1 cellular context compared by ENCODE assay signal in the genomic region with DNA sequence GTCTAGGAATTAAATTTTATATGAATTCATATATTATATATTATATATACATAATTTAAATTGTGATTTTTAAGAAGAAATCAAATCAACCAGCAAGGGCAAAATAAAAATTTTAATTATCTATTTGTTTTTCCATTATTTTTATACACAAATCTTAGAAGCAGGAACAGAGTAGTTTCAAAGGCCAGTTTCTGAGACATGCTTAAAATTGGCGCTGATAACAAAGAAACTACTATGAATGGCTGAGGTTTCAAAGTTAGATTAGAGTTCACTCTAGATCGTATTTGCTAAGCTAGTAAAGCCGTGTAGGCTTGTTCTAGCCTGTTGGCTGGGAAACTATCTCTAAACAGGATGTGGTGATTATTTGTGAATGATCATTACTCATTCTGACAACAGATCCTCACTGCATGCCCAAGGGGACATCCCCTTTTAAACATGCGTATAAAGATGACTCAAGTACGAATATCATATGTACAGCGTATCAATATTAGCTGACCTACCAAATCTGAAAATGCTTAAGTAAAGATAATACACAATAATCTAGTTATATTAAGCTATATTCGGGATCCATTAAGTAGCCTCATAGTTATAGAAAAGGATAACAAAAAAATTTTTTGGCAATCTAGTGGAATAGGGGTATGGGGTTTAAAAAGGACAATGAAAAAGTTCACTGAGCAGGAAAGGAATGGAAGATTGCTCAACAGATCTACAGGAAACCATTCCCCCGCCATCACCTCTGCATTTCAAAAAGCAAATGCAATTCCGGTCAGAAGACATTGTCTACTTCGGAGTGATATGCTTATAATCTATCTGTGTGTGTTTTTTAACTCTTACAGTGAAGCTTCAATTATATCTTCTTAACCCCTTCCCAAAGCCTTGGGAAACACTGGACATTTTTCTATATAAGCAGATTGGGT.
TF ChIP-seq lines count a peak whose summit lies in the region.

No MANE protein-coding gene starts in this region.

TF ChIP-seq in SK-N-SH, 30 proteins besides CTCF, POLR2A, EP300 and RAD21 (continued from another document):
- TF ChIP-seq IRF3 (IDR thresholded peaks at IDR 0.05; ENCODE audit: low read depth, low read length): no peak
- no peak for TF ChIP-seq TEAD4 (IDR thresholded peaks at IDR 0.05; ENCODE audit: borderline replicate concordance, insufficient read depth)
- TF ChIP-seq POLR2AphosphoS5 (IDR thresholded peaks at IDR 0.05; ENCODE audit: low read depth, low read length): no peak
- TF ChIP-seq MEF2A (IDR thresholded peaks at IDR 0.05; ENCODE audit: borderline replicate concordance, low read depth): no peak
- TF ChIP-seq, protein P1, sequence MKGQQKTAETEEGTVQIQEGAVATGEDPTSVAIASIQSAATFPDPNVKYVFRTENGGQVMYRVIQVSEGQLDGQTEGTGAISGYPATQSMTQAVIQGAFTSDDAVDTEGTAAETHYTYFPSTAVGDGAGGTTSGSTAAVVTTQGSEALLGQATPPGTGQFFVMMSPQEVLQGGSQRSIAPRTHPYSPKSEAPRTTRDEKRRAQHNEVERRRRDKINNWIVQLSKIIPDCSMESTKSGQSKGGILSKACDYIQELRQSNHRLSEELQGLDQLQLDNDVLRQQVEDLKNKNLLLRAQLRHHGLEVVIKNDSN (IDR thresholded peaks at IDR 0.05; ENCODE audit: borderline replicate concordance, low read depth): no peak
- TF ChIP-seq JUND (IDR thresholded peaks at IDR 0.05): no peak
- no peak for TF ChIP-seq RCOR1 (IDR thresholded peaks at IDR 0.05; ENCODE audit: low read length)
